In the genomic region with DNA sequence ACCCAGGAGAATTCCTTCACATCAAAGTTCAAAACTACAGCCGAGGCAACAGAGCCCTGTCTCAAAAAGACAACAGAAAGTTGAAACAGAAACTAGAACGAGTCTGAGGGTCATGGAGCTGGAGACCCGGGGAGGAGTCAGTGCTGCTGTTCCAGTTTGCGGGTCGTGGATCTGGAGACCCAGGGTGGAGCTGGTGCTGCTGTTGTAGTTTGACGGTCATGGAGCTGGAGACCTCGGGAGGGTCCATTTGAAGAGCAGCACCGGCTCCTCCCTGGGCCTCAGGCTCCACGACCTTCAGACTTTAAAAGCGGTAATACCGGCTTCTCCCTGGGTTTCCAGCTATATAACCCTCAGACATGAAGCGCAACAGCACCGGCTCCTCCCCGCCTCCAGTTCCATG, we compare ENCODE assay signal across 1 cellular context.
TF ChIP-seq lines count a peak whose summit lies in the region.

No MANE protein-coding gene starts in this region.

TF ChIP-seq in HepG2, 621 proteins besides CTCF, POLR2A, EP300 and RAD21:
- peak; percentile 10; the same call in 1 of the 2 replicates for TF ChIP-seq SALL1 (CRISPR knock-in tag; IDR thresholded peaks at IDR 0.05)
- TF ChIP-seq KDM5B (CRISPR knock-in tag; IDR thresholded peaks at IDR 0.05; ENCODE audit: borderline replicate concordance), result peak; percentile 67; the same call in 1 of the 2 replicates
- 0 out of 2 replicates have a peak, but pooled peaks have one; percentile 29 for TF ChIP-seq POLR2G (IDR thresholded peaks at IDR 0.05; ENCODE audit: low read depth, low read length)
- 0 out of 2 replicates have a peak, but pooled peaks have one; percentile 6 for TF ChIP-seq ZNF543 (CRISPR knock-in tag; IDR thresholded peaks at IDR 0.05)
- TF ChIP-seq ZNF788 (CRISPR knock-in tag; IDR thresholded peaks at IDR 0.05; ENCODE audit: borderline replicate concordance), result 0 out of 2 replicates have a peak, but pooled peaks have one; percentile 40
- no peak for TF ChIP-seq ZNF564 (CRISPR knock-in tag; IDR thresholded peaks at IDR 0.05)
- TF ChIP-seq ZNF644 (CRISPR knock-in tag; IDR thresholded peaks at IDR 0.05; ENCODE audit: low read depth), result no peak
- no peak for TF ChIP-seq MAZ (IDR thresholded peaks at IDR 0.05; ENCODE audit: borderline replicate concordance, low read depth, low read length)
- peak; percentile 38; the same call in 1 of the 2 replicates for TF ChIP-seq MAZ (CRISPR knock-in tag; IDR thresholded peaks at IDR 0.05; ENCODE audit: low read depth)
- peak; percentile 53; the same call in 1 of the 2 replicates for TF ChIP-seq HNF4G (IDR thresholded peaks at IDR 0.05; ENCODE audit: borderline replicate concordance, low read depth, low read length)
- TF ChIP-seq HNF4G (CRISPR knock-in tag; IDR thresholded peaks at IDR 0.05; ENCODE audit: borderline replicate concordance, low read depth), result no peak
- peak; percentile 43; the same call in 1 of the 2 replicates for TF ChIP-seq ZNF605 (CRISPR knock-in tag; IDR thresholded peaks at IDR 0.05)
- TF ChIP-seq ZNF263 (CRISPR knock-in tag; IDR thresholded peaks at IDR 0.05), result peak; percentile 56; the same call in 1 of the 2 replicates
- TF ChIP-seq, protein P1, sequence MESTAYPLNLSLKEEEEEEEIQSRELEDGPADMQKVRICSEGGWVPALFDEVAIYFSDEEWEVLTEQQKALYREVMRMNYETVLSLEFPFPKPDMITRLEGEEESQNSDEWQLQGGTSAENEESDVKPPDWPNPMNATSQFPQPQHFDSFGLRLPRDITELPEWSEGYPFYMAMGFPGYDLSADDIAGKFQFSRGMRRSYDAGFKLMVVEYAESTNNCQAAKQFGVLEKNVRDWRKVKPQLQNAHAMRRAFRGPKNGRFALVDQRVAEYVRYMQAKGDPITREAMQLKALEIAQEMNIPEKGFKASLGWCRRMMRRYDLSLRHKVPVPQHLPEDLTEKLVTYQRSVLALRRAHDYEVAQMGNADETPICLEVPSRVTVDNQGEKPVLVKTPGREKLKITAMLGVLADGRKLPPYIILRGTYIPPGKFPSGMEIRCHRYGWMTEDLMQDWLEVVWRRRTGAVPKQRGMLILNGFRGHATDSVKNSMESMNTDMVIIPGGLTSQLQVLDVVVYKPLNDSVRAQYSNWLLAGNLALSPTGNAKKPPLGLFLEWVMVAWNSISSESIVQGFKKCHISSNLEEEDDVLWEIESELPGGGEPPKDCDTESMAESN (CRISPR knock-in tag; conservative IDR thresholded peaks at IDR 0.05), result no peak
- no peak for TF ChIP-seq RFX1 (IDR thresholded peaks at IDR 0.05)
- 0 out of 2 replicates have a peak, but pooled peaks have one; percentile 26 for TF ChIP-seq ZMYM4 (CRISPR knock-in tag; IDR thresholded peaks at IDR 0.05)
- 0 out of 2 replicates have a peak, but pooled peaks have one; percentile 5 for TF ChIP-seq HNF4A (CRISPR knock-in tag; IDR thresholded peaks at IDR 0.05)
- no peak for TF ChIP-seq SYNCRIP (IDR thresholded peaks at IDR 0.05; ENCODE audit: insufficient read depth, low read depth, low read length)
- TF ChIP-seq, protein P2, sequence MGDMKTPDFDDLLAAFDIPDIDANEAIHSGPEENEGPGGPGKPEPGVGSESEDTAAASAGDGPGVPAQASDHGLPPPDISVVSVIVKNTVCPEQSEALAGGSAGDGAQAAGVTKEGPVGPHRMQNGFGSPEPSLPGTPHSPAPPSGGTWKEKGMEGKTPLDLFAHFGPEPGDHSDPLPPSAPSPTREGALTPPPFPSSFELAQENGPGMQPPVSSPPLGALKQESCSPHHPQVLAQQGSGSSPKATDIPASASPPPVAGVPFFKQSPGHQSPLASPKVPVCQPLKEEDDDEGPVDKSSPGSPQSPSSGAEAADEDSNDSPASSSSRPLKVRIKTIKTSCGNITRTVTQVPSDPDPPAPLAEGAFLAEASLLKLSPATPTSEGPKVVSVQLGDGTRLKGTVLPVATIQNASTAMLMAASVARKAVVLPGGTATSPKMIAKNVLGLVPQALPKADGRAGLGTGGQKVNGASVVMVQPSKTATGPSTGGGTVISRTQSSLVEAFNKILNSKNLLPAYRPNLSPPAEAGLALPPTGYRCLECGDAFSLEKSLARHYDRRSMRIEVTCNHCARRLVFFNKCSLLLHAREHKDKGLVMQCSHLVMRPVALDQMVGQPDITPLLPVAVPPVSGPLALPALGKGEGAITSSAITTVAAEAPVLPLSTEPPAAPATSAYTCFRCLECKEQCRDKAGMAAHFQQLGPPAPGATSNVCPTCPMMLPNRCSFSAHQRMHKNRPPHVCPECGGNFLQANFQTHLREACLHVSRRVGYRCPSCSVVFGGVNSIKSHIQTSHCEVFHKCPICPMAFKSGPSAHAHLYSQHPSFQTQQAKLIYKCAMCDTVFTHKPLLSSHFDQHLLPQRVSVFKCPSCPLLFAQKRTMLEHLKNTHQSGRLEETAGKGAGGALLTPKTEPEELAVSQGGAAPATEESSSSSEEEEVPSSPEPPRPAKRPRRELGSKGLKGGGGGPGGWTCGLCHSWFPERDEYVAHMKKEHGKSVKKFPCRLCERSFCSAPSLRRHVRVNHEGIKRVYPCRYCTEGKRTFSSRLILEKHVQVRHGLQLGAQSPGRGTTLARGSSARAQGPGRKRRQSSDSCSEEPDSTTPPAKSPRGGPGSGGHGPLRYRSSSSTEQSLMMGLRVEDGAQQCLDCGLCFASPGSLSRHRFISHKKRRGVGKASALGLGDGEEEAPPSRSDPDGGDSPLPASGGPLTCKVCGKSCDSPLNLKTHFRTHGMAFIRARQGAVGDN (CRISPR knock-in tag; IDR thresholded peaks at IDR 0.05), result peak; percentile 74
- 0 out of 2 replicates have a peak, but pooled peaks have one; percentile 16 for TF ChIP-seq ZNF317 (CRISPR knock-in tag; IDR thresholded peaks at IDR 0.05)
- no peak for TF ChIP-seq LCORL (IDR thresholded peaks at IDR 0.05)
- peak; percentile 57; the same call in 1 of the 2 replicates for TF ChIP-seq LCORL (CRISPR knock-in tag; IDR thresholded peaks at IDR 0.05)
- TF ChIP-seq PITX1 (CRISPR knock-in tag; IDR thresholded peaks at IDR 0.05), result peak; percentile 30; the same call in 1 of the 2 replicates
- TF ChIP-seq NFKB2 (CRISPR knock-in tag; IDR thresholded peaks at IDR 0.05; ENCODE audit: borderline replicate concordance), result peak; percentile 42; the same call in 1 of the 2 replicates
- TF ChIP-seq POLR2AphosphoS5 (IDR thresholded peaks at IDR 0.05; ENCODE audit: low read depth, low read length), result peak; percentile 30; the same call in 1 of the 2 replicates
- TF ChIP-seq YY1 (IDR thresholded peaks at IDR 0.05; ENCODE audit: insufficient read depth, insufficient replicate concordance, low read depth, low read length), result peak; percentile 32
